In genomic region chr2:43005211-43005974, GRCh38 we compare ENCODE assay signal across 13 cellular contexts.
A peak's percentile ranks its signal among the peaks of the same experiment; 100 is the strongest.
DNase-seq lines count a peak whose midpoint lies in the region; ATAC-seq and TF ChIP-seq lines count a peak whose summit lies in the region.
"Had no signal": no experiment of that assay in that cellular context is flagged by ENCODE, and none has a peak within 500 bp of the region (broad histone marks: within the 10 kb centered on the region; RNA-seq: fewer than 3 reads in every experiment).

No MANE protein-coding gene starts in this region.

- no peak overlapping the region for H3K27ac Mint-ChIP-seq in activated naive CD8-positive, alpha-beta T cell treated with anti-CD3 and anti-CD28 coated beads, Interleukin-2, amount 10 ng/mL, durations not matched to agents 7 days and 5 days
- H3K27ac Mint-ChIP-seq in activated naive CD8-positive, alpha-beta T cell treated with anti-CD3 and anti-CD28 coated beads for 36 hours: no peak overlapping the region
- H3K27ac Mint-ChIP-seq in type B pancreatic cell: peak overlapping the region; percentile 60
- no peak overlapping the region for H3K27ac Mint-ChIP-seq in HFFc6

- POLR2A ChIA-PET in activated naive CD8-positive, alpha-beta T cell treated with anti-CD3 and anti-CD28 coated beads, Interleukin-2, amount 10 ng/mL, durations not matched to agents 7 days and 5 days (lab: Charles Lee): no interaction called here

- peaks cover 4% of the 10 kb centered on the region for H3K4me1 Mint-ChIP-seq in activated naive CD8-positive, alpha-beta T cell treated with anti-CD3 and anti-CD28 coated beads, Interleukin-2, amount 10 ng/mL, durations not matched to agents 7 days and 5 days
- peaks cover 3% of the 10 kb centered on the region for H3K4me1 Mint-ChIP-seq in activated naive CD8-positive, alpha-beta T cell treated with anti-CD3 and anti-CD28 coated beads for 36 hours
- peaks cover 39% of the 10 kb centered on the region for H3K4me1 Mint-ChIP-seq in type B pancreatic cell (ENCODE audit: unreplicated experiment)
- peaks cover 1% of the 10 kb centered on the region; the same call in 1 of the 2 replicates for H3K4me1 Mint-ChIP-seq in HFFc6 (ENCODE audit: low read depth)

- no peak overlapping the region for H3K4me3 Mint-ChIP-seq in activated naive CD8-positive, alpha-beta T cell treated with anti-CD3 and anti-CD28 coated beads, Interleukin-2, amount 10 ng/mL, durations not matched to agents 7 days and 5 days
- H3K4me3 Mint-ChIP-seq in activated naive CD8-positive, alpha-beta T cell treated with anti-CD3 and anti-CD28 coated beads for 36 hours: no peak overlapping the region
- H3K4me3 Mint-ChIP-seq in type B pancreatic cell: peak overlapping the region; percentile 52
- no peak overlapping the region for H3K4me3 Mint-ChIP-seq in HFFc6

- H3K9me3 Mint-ChIP-seq in activated naive CD8-positive, alpha-beta T cell treated with anti-CD3 and anti-CD28 coated beads, Interleukin-2, amount 10 ng/mL, durations not matched to agents 7 days and 5 days: peaks cover 4% of the 10 kb centered on the region
- peaks cover 2% of the 10 kb centered on the region for H3K9me3 Mint-ChIP-seq in activated naive CD8-positive, alpha-beta T cell treated with anti-CD3 and anti-CD28 coated beads for 36 hours
- H3K9me3 Mint-ChIP-seq in type B pancreatic cell (peaks cover 15% of the 10 kb centered on the region), HFFc6 (peaks cover 9% of the 10 kb centered on the region)

- H3K9me3 ChIP-seq in muscle layer of duodenum (ENCODE audit: control insufficient read depth in 1 of 2, low read length in 2 of 2): no peaks in the 10 kb centered on the region
- H3K9me3 ChIP-seq: breast epithelium, esophagus muscularis mucosa had no signal

- DNase-seq in activated naive CD8-positive, alpha-beta T cell treated with anti-CD3 and anti-CD28 coated beads, Interleukin-2, amount 10 ng/mL, durations not matched to agents 7 days and 5 days: peak; percentile 11
- DNase-seq in activated naive CD8-positive, alpha-beta T cell treated with anti-CD3 and anti-CD28 coated beads for 36 hours: no peak
- DNase-seq in head of caudate nucleus (peak in 41 of 42 donors; percentile 55 to 91 (median 81)), type B pancreatic cell (ENCODE audit: extremely low spot score, unreplicated experiment) (no peak), HFFc6 (no peak)
- DNase-seq: NCI-H2081 treated with DMSO at 0.1 percent for 48 hours, OCI-M1 had no signal

- no peaks in the 10 kb centered on the region for H3K4me1 ChIP-seq in muscle layer of duodenum (ENCODE audit: control insufficient read depth in 1 of 2, insufficient read depth in 2 of 2, low read length in 2 of 2)
- H3K4me1 ChIP-seq: breast epithelium had no signal

- TF ChIP-seq CTCF in type B pancreatic cell (conservative IDR thresholded peaks at IDR 0.05) (no peak), HFFc6 (IDR thresholded peaks at IDR 0.05) (no peak)

- no peaks in the 10 kb centered on the region for H3K36me3 ChIP-seq in muscle layer of duodenum (ENCODE audit: control insufficient read depth in 1 of 2, insufficient read depth in 2 of 2, low read length in 2 of 2)
- H3K36me3 ChIP-seq: breast epithelium, esophagus muscularis mucosa had no signal

- intact Hi-C loops in head of caudate nucleus (cut with DNase I): no loop called here

- H3K27me3 Mint-ChIP-seq in activated naive CD8-positive, alpha-beta T cell treated with anti-CD3 and anti-CD28 coated beads, Interleukin-2, amount 10 ng/mL, durations not matched to agents 7 days and 5 days: peaks cover 3% of the 10 kb centered on the region
- no peaks in the 10 kb centered on the region for H3K27me3 Mint-ChIP-seq in activated naive CD8-positive, alpha-beta T cell treated with anti-CD3 and anti-CD28 coated beads for 36 hours
- H3K27me3 Mint-ChIP-seq in type B pancreatic cell (no peaks in the 10 kb centered on the region), HFFc6 (ENCODE audit: insufficient read depth) (peaks cover 3% of the 10 kb centered on the region)

- H3K36me3 Mint-ChIP-seq in activated naive CD8-positive, alpha-beta T cell treated with anti-CD3 and anti-CD28 coated beads, Interleukin-2, amount 10 ng/mL, durations not matched to agents 7 days and 5 days: no peaks in the 10 kb centered on the region
- no peaks in the 10 kb centered on the region for H3K36me3 Mint-ChIP-seq in activated naive CD8-positive, alpha-beta T cell treated with anti-CD3 and anti-CD28 coated beads for 36 hours
- H3K36me3 Mint-ChIP-seq in type B pancreatic cell (peaks cover 8% of the 10 kb centered on the region), HFFc6 (ENCODE audit: low read depth) (peaks cover 9% of the 10 kb centered on the region)

- no peak for ATAC-seq in activated naive CD8-positive, alpha-beta T cell treated with anti-CD3 and anti-CD28 coated beads, Interleukin-2, amount 10 ng/mL, durations not matched to agents 7 days and 5 days (ENCODE audit: low read depth)
- ATAC-seq in GM18502 (IDR thresholded peaks at IDR 0.05; ENCODE audit: poor library complexity, unreplicated experiment) (no peak), GM21825 (IDR thresholded peaks at IDR 0.05; ENCODE audit: unreplicated experiment) (no peak)

- no peaks in the 10 kb centered on the region for H3K27me3 ChIP-seq in muscle layer of duodenum (ENCODE audit: low read depth, low read length)
- H3K27me3 ChIP-seq: breast epithelium, esophagus muscularis mucosa had no signal

- H3K4me3 ChIP-seq in muscle layer of duodenum (ENCODE audit: low read depth in 1 of 2, low read length in 2 of 2): no peak overlapping the region
- H3K4me3 ChIP-seq: breast epithelium, esophagus muscularis mucosa had no signal

- H3K27ac ChIP-seq in muscle layer of duodenum (ENCODE audit: low read length): peak overlapping the region; percentile 80
- H3K27ac ChIP-seq: breast epithelium, esophagus muscularis mucosa, VCaP had no signal

Comparison
In these comparisons a context has a peak if more than half of its experiments do, and no peak if none do; other contexts are left out.
1. DNase-seq: peak in activated naive CD8-positive, alpha-beta T cell treated with anti-CD3 and anti-CD28 coated beads, Interleukin-2, amount 10 ng/mL, durations not matched to agents 7 days and 5 days (single experiment) and head of caudate nucleus (41 of 42); none in activated naive CD8-positive, alpha-beta T cell treated with anti-CD3 and anti-CD28 coated beads for 36 hours (single experiment), type B pancreatic cell (single experiment) and HFFc6 (single experiment).